In the genomic region with DNA sequence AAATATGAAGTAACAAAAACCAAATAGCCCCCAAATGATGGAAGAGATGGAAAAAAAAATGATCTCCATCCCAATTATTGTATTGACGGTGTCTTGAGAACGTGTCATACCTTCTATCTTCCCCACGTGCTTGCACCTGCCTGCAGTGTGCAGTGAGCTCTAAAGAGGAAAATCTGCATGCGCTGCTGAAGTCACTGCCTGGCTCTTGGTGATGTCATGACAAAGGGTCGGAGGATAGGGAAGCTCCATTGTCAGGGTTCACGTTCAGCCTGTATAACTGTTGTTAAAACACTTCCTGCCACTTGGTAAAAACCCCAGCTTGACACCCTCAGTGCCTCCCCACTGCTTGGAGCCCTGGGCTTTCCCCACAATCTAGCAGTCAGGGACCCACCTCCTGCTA, we compare ENCODE assay signal across 10 cellular contexts.
"Had no signal": no experiment of that assay in that cellular context is flagged by ENCODE, and none has a peak within 500 bp of the region (broad histone marks: within the 10 kb centered on the region; RNA-seq: fewer than 3 reads in every experiment).

No MANE protein-coding gene starts in this region.

- H3K4me2 ChIP-seq: KMS-11 had no signal

- H3K4me3 Mint-ChIP-seq: H9, HFFc6 had no signal

- H3K27ac Mint-ChIP-seq: H9, HFFc6 had no signal

- H3K27ac ChIP-seq: GM23248, KMS-11 had no signal

- H3K9me3 Mint-ChIP-seq: H9 had no signal

- DNase-seq: GM23248, GOT3, H9, HCEC 1CT, HFFc6, IMR-90, KBM-7 had no signal

- H3K9ac ChIP-seq: GM23248, KMS-11 had no signal

- FAIRE-seq: H54, HTR-8/SVneo had no signal

- H3K4me3 ChIP-seq: GM23248 had no signal

- H2AFZ ChIP-seq: GM23248 had no signal
